16 cellular contexts compared by ENCODE assay signal in genomic region chr5:169874626-169875025, GRCh38.
DNase-seq lines count a peak whose midpoint lies in the region; ATAC-seq, FAIRE-seq and TF ChIP-seq lines count a peak whose summit lies in the region.
"Had no signal": no experiment of that assay in that cellular context is flagged by ENCODE, and none has a peak within 500 bp of the region (broad histone marks: within the 10 kb centered on the region; RNA-seq: fewer than 3 reads in every experiment).

No MANE protein-coding gene starts in this region.

- CTCF ChIA-PET in activated CD4-positive, alpha-beta T cell treated with anti-CD3 and anti-CD28 coated beads, Interleukin-2, amount 10 ng/mL, durations not matched to agents 7 days and 5 days (lab: Charles Lee): interaction anchor here (0.7 kb wide), 1 partner anchor 211 kb away, joined by 3 read pairs; no protein-coding TSS in a partner anchor

- WGBS in spleen, 5 donors: 62 to 88% (median 70%) methylated on average over 4 of the region's 4 CpGs

- H3K9me3 Mint-ChIP-seq in activated CD4-positive, alpha-beta T cell treated with anti-CD3 and anti-CD28 coated beads, Interleukin-2, amount 10 ng/mL, durations not matched to agents 7 days and 5 days: no peaks in the 10 kb centered on the region
- H3K9me3 Mint-ChIP-seq: activated CD4-positive, alpha-beta memory T cell treated with anti-CD3 and anti-CD28 coated beads, Interleukin-2, amount 10 ng/mL, durations not matched to agents 7 days and 5 days; naive thymus-derived CD8-positive, alpha-beta T cell had no signal

- intact Hi-C loops in left cardiac atrium (cut with DNase I): no loop called here
- intact Hi-C loops in spleen (cut with DNase I; ENCODE audit: low total_unique reads): no loop called here

- peaks cover 0 to 53% (median 0%) of the 10 kb centered on the region in 6 donors for H3K36me3 ChIP-seq in spleen
- H3K36me3 ChIP-seq: HAP-1 had no signal

- peaks cover 36% of the 10 kb centered on the region for H3K36me3 Mint-ChIP-seq in activated CD4-positive, alpha-beta T cell treated with anti-CD3 and anti-CD28 coated beads, Interleukin-2, amount 10 ng/mL, durations not matched to agents 7 days and 5 days (ENCODE audit: low read depth)

- no peak for TF ChIP-seq POLR2A in spleen (IDR thresholded peaks at IDR 0.05)

- POLR2A ChIA-PET in activated CD4-positive, alpha-beta T cell treated with anti-CD3 and anti-CD28 coated beads, Interleukin-2, amount 10 ng/mL, durations not matched to agents 7 days and 5 days (lab: Charles Lee): no interaction called here

- peak; percentile 34 to 39 for ATAC-seq in left cardiac atrium
- no peak for ATAC-seq in GM21737 (IDR thresholded peaks at IDR 0.05; ENCODE audit: unreplicated experiment)
- ATAC-seq: naive thymus-derived CD8-positive, alpha-beta T cell had no signal

- H3K27me3 ChIP-seq in spleen (replicated peaks in 1 of 7): no peaks in the 10 kb centered on the region

- peaks cover 0 to 64% (median 24%) of the 10 kb centered on the region in 6 donors for H3K4me1 ChIP-seq in spleen
- H3K4me1 ChIP-seq: HAP-1, psoas muscle had no signal

- no peak for FAIRE-seq in frontal cortex (lab: Jason Lieb, UNC)

- DNase-seq in SIG-M5 treated with dmso at 0.1 percent for 504 hours (lab: John Stamatoyannopoulos, UW; ENCODE audit: unreplicated experiment) (peak; percentile 87), SIG-M5 (lab: John Stamatoyannopoulos, UW) (no peak), SKM-1 (lab: John Stamatoyannopoulos, UW; ENCODE audit: unreplicated experiment) (peak; percentile 70), left cardiac atrium (no peak), spleen (no peak), frontal cortex (ENCODE audit: low spot score in 2 of 2) (no peak)
- no peak for DNase-seq in activated CD4-positive, alpha-beta T cell treated with anti-CD3 and anti-CD28 coated beads, Interleukin-2, amount 10 ng/mL, durations not matched to agents 7 days and 5 days
- DNase-seq: activated CD4-positive, alpha-beta memory T cell treated with anti-CD3 and anti-CD28 coated beads, Interleukin-2, amount 10 ng/mL, durations not matched to agents 7 days and 5 days; caudate nucleus; naive thymus-derived CD8-positive, alpha-beta T cell; NCI-H1105; psoas muscle; stimulated activated naive CD4-positive, alpha-beta T cell had no signal

- H3K27ac Mint-ChIP-seq in activated CD4-positive, alpha-beta T cell treated with anti-CD3 and anti-CD28 coated beads, Interleukin-2, amount 10 ng/mL, durations not matched to agents 7 days and 5 days: no peak overlapping the region
- H3K27ac Mint-ChIP-seq: activated CD4-positive, alpha-beta memory T cell treated with anti-CD3 and anti-CD28 coated beads, Interleukin-2, amount 10 ng/mL, durations not matched to agents 7 days and 5 days had no signal

- peak overlapping the region in 6 of 8 donors; percentile 17 to 81 (median 63) for H3K27ac ChIP-seq in spleen
- H3K27ac ChIP-seq: 22Rv1, psoas muscle had no signal

- H3K4me1 Mint-ChIP-seq in activated CD4-positive, alpha-beta T cell treated with anti-CD3 and anti-CD28 coated beads, Interleukin-2, amount 10 ng/mL, durations not matched to agents 7 days and 5 days: no peaks in the 10 kb centered on the region
- H3K4me1 Mint-ChIP-seq: activated CD4-positive, alpha-beta memory T cell treated with anti-CD3 and anti-CD28 coated beads, Interleukin-2, amount 10 ng/mL, durations not matched to agents 7 days and 5 days had no signal

- no peak for TF ChIP-seq CTCF in spleen (IDR thresholded peaks at IDR 0.05 in 8 of 11, conservative IDR thresholded peaks at IDR 0.05 in 3 of 11)

- H3K4me3 ChIP-seq in spleen: no peak overlapping the region
- H3K4me3 ChIP-seq: HAP-1, psoas muscle had no signal

- H3K27me3 Mint-ChIP-seq in activated CD4-positive, alpha-beta T cell treated with anti-CD3 and anti-CD28 coated beads, Interleukin-2, amount 10 ng/mL, durations not matched to agents 7 days and 5 days: no peaks in the 10 kb centered on the region
- H3K27me3 Mint-ChIP-seq: activated CD4-positive, alpha-beta memory T cell treated with anti-CD3 and anti-CD28 coated beads, Interleukin-2, amount 10 ng/mL, durations not matched to agents 7 days and 5 days; naive thymus-derived CD8-positive, alpha-beta T cell had no signal

- no peak overlapping the region for H3K4me3 Mint-ChIP-seq in activated CD4-positive, alpha-beta T cell treated with anti-CD3 and anti-CD28 coated beads, Interleukin-2, amount 10 ng/mL, durations not matched to agents 7 days and 5 days
- H3K4me3 Mint-ChIP-seq: activated CD4-positive, alpha-beta memory T cell treated with anti-CD3 and anti-CD28 coated beads, Interleukin-2, amount 10 ng/mL, durations not matched to agents 7 days and 5 days; naive thymus-derived CD8-positive, alpha-beta T cell had no signal

- H3K9me3 ChIP-seq in spleen: no peaks in the 10 kb centered on the region
- H3K9me3 ChIP-seq: HAP-1, psoas muscle had no signal

Comparison
In these comparisons a context has a peak if more than half of its experiments do, and no peak if none do; other contexts are left out.
1. DNase-seq: peak in SIG-M5 treated with dmso at 0.1 percent for 504 hours (single experiment) and SKM-1 (single experiment); none in SIG-M5 (single experiment), left cardiac atrium (single experiment), spleen (single experiment), frontal cortex (0 of 2) and activated CD4-positive, alpha-beta T cell treated with anti-CD3 and anti-CD28 coated beads, Interleukin-2, amount 10 ng/mL, durations not matched to agents 7 days and 5 days (single experiment).